8 cellular contexts compared by ENCODE assay signal in genomic region chr1:207644852-207645631, GRCh38. TPM values are rescaled to one million over a fixed set of nuclear protein-coding genes. Genes with fewer than 3 reads are reported as not detected.
DNase-seq lines count a peak whose midpoint lies in the region; ATAC-seq, FAIRE-seq and TF ChIP-seq lines count a peak whose summit lies in the region.

CR1L (plus strand) TSS chr1:207645133; CDS start chr1:207645234, 101 bp downstream.

- H3K9me3 ChIP-seq in Panc1 (ENCODE audit: control insufficient read depth, insufficient read depth, low read depth, low read length), result no peaks in the 10 kb centered on the region
- H3K9me3 ChIP-seq in ovary, result no peaks in the 10 kb centered on the region

- no peak for TF ChIP-seq POLR2A in ovary (IDR thresholded peaks at IDR 0.05)

- 3 to 7% (median 5%) methylated on average over 64 to 65 of the region's 65 CpGs for WGBS in ovary, 3 donors

- POLR2A ChIA-PET in Panc1 (lab: Charles Lee), result no interaction called here

- ATAC-seq in HG02973 (IDR thresholded peaks at IDR 0.05; ENCODE audit: unreplicated experiment) (peak; percentile 92), Panc1 (peak; percentile 96), GM18873 (IDR thresholded peaks at IDR 0.05; ENCODE audit: low FRiP score, unreplicated experiment) (no peak)

- in situ Hi-C loops in Panc1 (cut with HindIII; ENCODE audit: low pct_unique_long_range_greater_than_20kb, low sequenced_read_pairs), result no loop called here

- H3K4me1 ChIP-seq in Panc1 (ENCODE audit: control insufficient read depth, insufficient read depth, low read length) (no peaks in the 10 kb centered on the region), ovary (ENCODE audit: insufficient read depth) (peaks cover 3% of the 10 kb centered on the region)

- H3K27me3 ChIP-seq in Panc1 (ENCODE audit: control insufficient read depth, insufficient read depth, low read length) (peaks cover 14% of the 10 kb centered on the region), ovary (no peaks in the 10 kb centered on the region)

- H3K4me3 ChIP-seq in Panc1 (ENCODE audit: low read depth in 2 of 2, low read length in 2 of 2) (peak within 1 kb of the TSS; percentile 56 to 68), ovary (peak within 1 kb of the TSS; percentile 35)

- FAIRE-seq in GM18507 (lab: Jason Lieb, UNC) (peak; percentile 86), frontal cortex (lab: Jason Lieb, UNC) (no peak)

- no peak for TF ChIP-seq EP300 in ovary (IDR thresholded peaks at IDR 0.05)

- BruUV-seq in Panc1 (replicated peaks; lab: Mats Ljungman, UMichigan), result no TSS peak

- H3K36me3 ChIP-seq in Panc1 (ENCODE audit: control insufficient read depth, insufficient read depth, low read length), result no peaks in the 10 kb centered on the region
- no peaks in the 10 kb centered on the region for H3K36me3 ChIP-seq in ovary

- CTCF ChIA-PET in Panc1 (lab: Charles Lee), result no interaction called here

- intact Hi-C loops in Panc1 (cut with micrococcal nuclease; ENCODE audit: unreplicated experiment), result no loop called here
- intact Hi-C loops in ovary (cut with DNase I), result loop anchor here in 1 of 4 donors (10.0 kb wide), 1 partner anchor 150 kb away; no protein-coding TSS in a partner anchor

- DNase-seq in GM18507 (ENCODE audit: extremely low spot score, insufficient read length, low read depth) (peak; percentile 45), Panc1 (ENCODE audit: low read depth, low spot score) (no peak), activated gamma-delta T cell treated with Interleukin-2 at 50 U/mL for 16 hours (peak; percentile 58), frontal cortex (ENCODE audit: low spot score in 2 of 2) (peak; percentile 57 to 77), ovary (peak; percentile 50 to 81 (median 69)), superior temporal gyrus (ENCODE audit: extremely low spot score) (peak; percentile 79)

- H3K27ac ChIP-seq in Panc1 (ENCODE audit: low read length) (no peak within 1 kb of the TSS), ovary (no peak within 1 kb of the TSS)

- no peak for TF ChIP-seq CTCF in Panc1 (IDR thresholded peaks at IDR 0.05)
- TF ChIP-seq CTCF in ovary (IDR thresholded peaks at IDR 0.05), result no peak

RNA-seq across cellular contexts. Expression of gene CR1L, which starts in this region (rescaled TPM):
- total RNA-seq in Panc1 (2021; ENCODE audit: unreplicated experiment) (not detected), frontal cortex (not detected), ovary (under 1 TPM in 1 of 7 donors, not detected in 6; 0.92 TPM)
- not detected for polyA plus RNA-seq in Panc1 (2012; ENCODE audit: insufficient read length)
- not detected for polyA plus RNA-seq in ovary

Comparison
In these comparisons a context has a peak if more than half of its experiments do, and no peak if none do; other contexts are left out.
1. Peak in ATAC-seq and H3K4me3 ChIP-seq in Panc1; RNA of the gene not detected or under 1 TPM.
2. Peak in DNase-seq in frontal cortex; RNA of the gene not detected or under 1 TPM.
3. Peak in DNase-seq and H3K4me3 ChIP-seq in ovary; RNA of the gene not detected or under 1 TPM.